Comparison of ENCODE assay signal across 1 cellular context in genomic region chr6:153130515-153131036, GRCh38.
TF ChIP-seq lines count a peak whose summit lies in the region.

No MANE protein-coding gene starts in this region.

TF ChIP-seq in HCT116, 20 proteins besides CTCF, POLR2A, EP300 and RAD21 (continued from another document):
- TF ChIP-seq, protein P1, sequence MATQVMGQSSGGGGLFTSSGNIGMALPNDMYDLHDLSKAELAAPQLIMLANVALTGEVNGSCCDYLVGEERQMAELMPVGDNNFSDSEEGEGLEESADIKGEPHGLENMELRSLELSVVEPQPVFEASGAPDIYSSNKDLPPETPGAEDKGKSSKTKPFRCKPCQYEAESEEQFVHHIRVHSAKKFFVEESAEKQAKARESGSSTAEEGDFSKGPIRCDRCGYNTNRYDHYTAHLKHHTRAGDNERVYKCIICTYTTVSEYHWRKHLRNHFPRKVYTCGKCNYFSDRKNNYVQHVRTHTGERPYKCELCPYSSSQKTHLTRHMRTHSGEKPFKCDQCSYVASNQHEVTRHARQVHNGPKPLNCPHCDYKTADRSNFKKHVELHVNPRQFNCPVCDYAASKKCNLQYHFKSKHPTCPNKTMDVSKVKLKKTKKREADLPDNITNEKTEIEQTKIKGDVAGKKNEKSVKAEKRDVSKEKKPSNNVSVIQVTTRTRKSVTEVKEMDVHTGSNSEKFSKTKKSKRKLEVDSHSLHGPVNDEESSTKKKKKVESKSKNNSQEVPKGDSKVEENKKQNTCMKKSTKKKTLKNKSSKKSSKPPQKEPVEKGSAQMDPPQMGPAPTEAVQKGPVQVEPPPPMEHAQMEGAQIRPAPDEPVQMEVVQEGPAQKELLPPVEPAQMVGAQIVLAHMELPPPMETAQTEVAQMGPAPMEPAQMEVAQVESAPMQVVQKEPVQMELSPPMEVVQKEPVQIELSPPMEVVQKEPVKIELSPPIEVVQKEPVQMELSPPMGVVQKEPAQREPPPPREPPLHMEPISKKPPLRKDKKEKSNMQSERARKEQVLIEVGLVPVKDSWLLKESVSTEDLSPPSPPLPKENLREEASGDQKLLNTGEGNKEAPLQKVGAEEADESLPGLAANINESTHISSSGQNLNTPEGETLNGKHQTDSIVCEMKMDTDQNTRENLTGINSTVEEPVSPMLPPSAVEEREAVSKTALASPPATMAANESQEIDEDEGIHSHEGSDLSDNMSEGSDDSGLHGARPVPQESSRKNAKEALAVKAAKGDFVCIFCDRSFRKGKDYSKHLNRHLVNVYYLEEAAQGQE (IDR thresholded peaks at IDR 0.05; ENCODE audit: low read depth) = no peak
